26 cellular contexts compared by ENCODE assay signal in the genomic region with DNA sequence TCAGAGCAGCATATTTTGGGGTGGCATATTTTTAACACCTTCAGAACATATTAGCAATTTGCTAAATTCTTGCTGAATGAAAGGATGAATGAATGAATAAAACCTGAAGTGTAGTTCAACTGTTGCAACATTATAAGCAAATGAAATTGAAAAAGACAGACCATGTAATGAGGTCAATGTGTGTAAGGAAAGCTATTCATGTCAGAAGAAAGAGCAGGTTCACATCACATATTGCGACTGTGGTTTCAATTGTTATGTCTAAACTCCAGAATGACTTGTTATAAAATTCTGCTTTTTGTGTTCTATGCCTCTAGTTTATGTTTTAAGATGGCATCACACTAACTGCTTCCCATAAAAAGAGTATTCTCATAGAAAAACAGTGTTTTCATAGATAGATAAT. TPM values are rescaled to one million over a fixed set of nuclear protein-coding genes. Genes with fewer than 3 reads are reported as not detected.
"Had no signal": no experiment of that assay in that cellular context is flagged by ENCODE, and none has a peak within 500 bp of the region (broad histone marks: within the 10 kb centered on the region; RNA-seq: fewer than 3 reads in every experiment).

No MANE protein-coding gene starts in this region.

- ATAC-seq: effector memory CD8-positive, alpha-beta T cell; gastrocnemius medialis; heart right ventricle; left lobe of liver; mucosa of descending colon; naive thymus-derived CD8-positive, alpha-beta T cell; psoas muscle; right lobe of liver; stimulated activated memory B cell treated with anti-CD40 and anti-IgM and Interleukin-4, amounts not matched to agents 10 μg/mL and 1 μg/mL and 100 μg/mL, for 72 hours had no signal

- H3K4me1 ChIP-seq: esophagus squamous epithelium, gastrocnemius medialis, heart right ventricle, psoas muscle, right lobe of liver, stomach, suprapubic skin, upper lobe of left lung, uterus had no signal

- H3K36me3 Mint-ChIP-seq: naive thymus-derived CD8-positive, alpha-beta T cell; stimulated activated memory B cell treated with anti-CD40 and anti-IgM and Interleukin-4, amounts not matched to agents 10 μg/mL and 1 μg/mL and 100 μg/mL, for 72 hours had no signal

- H3K36me3 ChIP-seq: esophagus squamous epithelium, gastrocnemius medialis, heart right ventricle, neutrophil, right lobe of liver, stomach, suprapubic skin, tibial artery, upper lobe of left lung, uterus had no signal

- H3K9me3 Mint-ChIP-seq: dendritic cell treated with granulocyte-macrophage colony-stimulating factor and Interleukin-4, amounts not matched to agents 40 ng/mL and 50 ng/mL, for 4 days; effector memory CD8-positive, alpha-beta T cell had no signal

- H3K4me1 Mint-ChIP-seq: naive thymus-derived CD8-positive, alpha-beta T cell; stimulated activated memory B cell treated with anti-CD40 and anti-IgM and Interleukin-4, amounts not matched to agents 10 μg/mL and 1 μg/mL and 100 μg/mL, for 72 hours had no signal

- H3K4me3 ChIP-seq: esophagus squamous epithelium, gastrocnemius medialis, heart right ventricle, mucosa of descending colon, psoas muscle, right lobe of liver, stomach, suprapubic skin, tibial artery, upper lobe of left lung, uterus had no signal

- H3K27me3 Mint-ChIP-seq: dendritic cell treated with granulocyte-macrophage colony-stimulating factor and Interleukin-4, amounts not matched to agents 40 ng/mL and 50 ng/mL, for 4 days had no signal

- H3K4me3 Mint-ChIP-seq: dendritic cell treated with granulocyte-macrophage colony-stimulating factor and Interleukin-4, amounts not matched to agents 40 ng/mL and 50 ng/mL, for 4 days; effector memory CD8-positive, alpha-beta T cell; naive thymus-derived CD8-positive, alpha-beta T cell; stimulated activated memory B cell treated with anti-CD40 and anti-IgM and Interleukin-4, amounts not matched to agents 10 μg/mL and 1 μg/mL and 100 μg/mL, for 72 hours had no signal

- H3K27ac Mint-ChIP-seq: dendritic cell treated with granulocyte-macrophage colony-stimulating factor and Interleukin-4, amounts not matched to agents 40 ng/mL and 50 ng/mL, for 4 days; effector memory CD8-positive, alpha-beta T cell; naive thymus-derived CD8-positive, alpha-beta T cell; stimulated activated memory B cell treated with anti-CD40 and anti-IgM and Interleukin-4, amounts not matched to agents 10 μg/mL and 1 μg/mL and 100 μg/mL, for 72 hours had no signal

- H3K27ac ChIP-seq: esophagus squamous epithelium, gastrocnemius medialis, heart right ventricle, neutrophil, psoas muscle, right lobe of liver, stomach, suprapubic skin, upper lobe of left lung had no signal

- H3K27me3 ChIP-seq: esophagus squamous epithelium, gastrocnemius medialis, heart right ventricle, neutrophil, right lobe of liver, stomach, suprapubic skin, tibial artery, upper lobe of left lung, uterus had no signal

- H3K9me3 ChIP-seq: esophagus squamous epithelium, gastrocnemius medialis, mucosa of descending colon, neutrophil, psoas muscle, right lobe of liver, stomach, suprapubic skin, tibial artery, upper lobe of left lung, uterus had no signal

- DNase-seq: effector memory CD8-positive, alpha-beta T cell; esophagus squamous epithelium; gastrocnemius medialis; heart right ventricle; hypothalamus; islet precursor cell; mucosa of descending colon; naive thymus-derived CD8-positive, alpha-beta T cell; psoas muscle; retina; right lobe of liver; stimulated activated CD4-positive, alpha-beta T cell treated with anti-CD3 and anti-CD28 coated beads, Interleukin-4, amount 100 ng/mL, for 1 hour; stimulated activated CD8-positive, alpha-beta memory T cell treated with anti-CD3 and anti-CD28 coated beads, Interleukin-4, amount 100 ng/mL, for 48 hours; stomach; tibial artery; upper lobe of left lung; uterus had no signal

RNA-seq across cellular contexts. Expression of gene DSPP, which starts 32.9 kb away (rescaled TPM):
- total RNA-seq: epithelial cell of proximal tubule; fibroblast of villous mesenchyme; gastrocnemius medialis; heart right ventricle; left lobe of liver; lower leg skin; mucosa of descending colon; naive thymus-derived CD8-positive, alpha-beta T cell; osteoblast; right lobe of liver; stomach; suprapubic skin; upper lobe of left lung; uterus had no signal

RNA-seq across cellular contexts. Expression of gene SPARCL1, which starts 46.2 kb away (rescaled TPM):
- total RNA-seq: epithelial cell of proximal tubule; fibroblast of villous mesenchyme; naive thymus-derived CD8-positive, alpha-beta T cell; osteoblast had no signal
